In genomic region chr1:247078315-247079140, GRCh38 we compare ENCODE assay signal across 8 cellular contexts. TPM values are rescaled to one million over a fixed set of nuclear protein-coding genes. Genes with fewer than 3 reads are reported as not detected.
DNase-seq lines count a peak whose midpoint lies in the region; ATAC-seq, FAIRE-seq and TF ChIP-seq lines count a peak whose summit lies in the region.

TSS of gene ZNF670 (minus strand) at chr1:247078811. CDS start at chr1:247078596, 215 bp downstream.

- H3K9me3 ChIP-seq in adrenal gland (replicated peaks in 1 of 3) (no peaks in the 10 kb centered on the region), psoas muscle (no peaks in the 10 kb centered on the region)

- no peaks in the 10 kb centered on the region for H3K27me3 ChIP-seq in adrenal gland
- H3K27me3 ChIP-seq in psoas muscle (ENCODE audit: insufficient read depth in 3 of 3, low read length in 2 of 3): no peaks in the 10 kb centered on the region

- H3K36me3 ChIP-seq in adrenal gland (replicated peaks in 1 of 2) (no peaks in the 10 kb centered on the region), psoas muscle (ENCODE audit: insufficient read depth in 1 of 2, low read depth in 1 of 2) (no peaks in the 10 kb centered on the region)

- FAIRE-seq in GM12891 (lab: Jason Lieb, UNC) (peak; percentile 90), urothelium cell line (lab: Jason Lieb, UNC) (no peak)

- peak; percentile 67 for TF ChIP-seq POLR2A in GM12891 (IDR thresholded peaks at IDR 0.05; ENCODE audit: low read depth, low read length)
- TF ChIP-seq POLR2A in adrenal gland (IDR thresholded peaks at IDR 0.05): peak; percentile 32 to 81

- H3K4me3 ChIP-seq in adrenal gland (peak within 1 kb of the TSS; percentile 69 to 95 (median 82)), psoas muscle (peak within 1 kb of the TSS; percentile 92)

- DNase-seq in GM12891 (ENCODE audit: insufficient read length, low spot score) (peak; percentile 85), NCI-H1417 (lab: John Stamatoyannopoulos, UW) (peak; percentile 88 to 99 (median 97)), SW480 (ENCODE audit: low spot score) (peak; percentile 93), adrenal gland (peak; percentile 94 to 98 (median 96)), left ventricle myocardium superior (peak; percentile 97), psoas muscle (peak; percentile 96), urothelium cell line (ENCODE audit: low spot score) (peak; percentile 96)

- WGBS in adrenal gland, 4 donors: 0 to 1% (median 0%) methylated on average over 12 to 54 of the region's 54 CpGs
- 0% methylated on average over 51 to 54 of the region's 54 CpGs for WGBS in psoas muscle, 3 donors

- H3K4me1 ChIP-seq in adrenal gland (replicated peaks in 1 of 2) (peaks cover 6 to 15% of the 10 kb centered on the region in 2 donors), psoas muscle (peaks cover 8% of the 10 kb centered on the region)

- H3K27ac ChIP-seq in adrenal gland (peak within 1 kb of the TSS in 4 of 5 donors; percentile 57 to 84 (median 64)), psoas muscle (peak within 1 kb of the TSS; percentile 79)

- intact Hi-C loops in adrenal gland (cut with DNase I): no loop called here
- intact Hi-C loops in left ventricle myocardium superior (cut with micrococcal nuclease): no loop called here
- intact Hi-C loops in psoas muscle (cut with DNase I): no loop called here

- TF ChIP-seq CTCF in adrenal gland (IDR thresholded peaks at IDR 0.05): no peak
- TF ChIP-seq CTCF in psoas muscle (IDR thresholded peaks at IDR 0.05): no peak

- peak; percentile 100 for ATAC-seq in HG02763 (IDR thresholded peaks at IDR 0.05; ENCODE audit: unreplicated experiment)
- ATAC-seq in left ventricle myocardium superior: peak; percentile 100
- ATAC-seq in psoas muscle: peak; percentile 100

TF ChIP-seq in GM12891, 5 proteins besides CTCF, POLR2A, EP300 and RAD21:
- no peak for TF ChIP-seq SPI1 (IDR thresholded peaks at IDR 0.05; ENCODE audit: low read depth, low read length)
- TF ChIP-seq POU2F2 (IDR thresholded peaks at IDR 0.05; ENCODE audit: low read depth, low read length): peak; percentile 35; the same call in 1 of the 2 replicates
- TF ChIP-seq TAF1 (IDR thresholded peaks at IDR 0.05; ENCODE audit: low read depth, low read length): peak; percentile 73
- peak; percentile 78 for TF ChIP-seq POLR2AphosphoS5 (IDR thresholded peaks at IDR 0.05; ENCODE audit: low read depth, low read length)
- TF ChIP-seq PAX5 (IDR thresholded peaks at IDR 0.05; ENCODE audit: insufficient read depth, low read length, severe bottlenecking): no peak

RNA-seq across cellular contexts. Expression of gene ZNF670, which starts in this region (rescaled TPM):
- 1.7 TPM for polyA plus RNA-seq in GM12891 (2012; ENCODE audit: low read depth, missing spikeins)
- total RNA-seq in adrenal gland (1 to 10 TPM in 7 of 8 donors, under 1 TPM in 1; 0.18 to 3.7 (median 2.0) TPM), left ventricle myocardium superior (1.5 TPM), psoas muscle (under 1 TPM; 0.83 to 0.96 (median 0.91) TPM)
- polyA plus RNA-seq in adrenal gland (1 to 10 TPM in 1 of 3 donors, under 1 TPM in 2; 0.80 to 3.1 (median 0.84) TPM), psoas muscle (1 to 10 TPM in 1 of 3 donors, under 1 TPM in 2; 0.63 to 1.6 (median 0.66) TPM)

Comparison
In these comparisons a context has a peak if more than half of its experiments do, and no peak if none do; other contexts are left out.
1. Peak in every context shown above with its lines: DNase-seq, ATAC-seq, H3K4me3 ChIP-seq and H3K27ac ChIP-seq.